28 cellular contexts compared by ENCODE assay signal in genomic region chr13:112342841-112343361, GRCh38. TPM values are rescaled to one million over a fixed set of nuclear protein-coding genes. Genes with fewer than 3 reads are reported as not detected.
A peak's percentile ranks its signal among the peaks of the same experiment; 100 is the strongest.
DNase-seq lines count a peak whose midpoint lies in the region; ATAC-seq, FAIRE-seq and TF ChIP-seq lines count a peak whose summit lies in the region.
"Had no signal": no experiment of that assay in that cellular context is flagged by ENCODE, and none has a peak within 500 bp of the region (broad histone marks: within the 10 kb centered on the region; RNA-seq: fewer than 3 reads in every experiment).

No MANE protein-coding gene starts in this region.

- no peak overlapping the region for H3K27ac ChIP-seq in SK-N-SH (ENCODE audit: low read depth in 2 of 2, low read length in 1 of 2)
- H3K27ac ChIP-seq in H1 (ENCODE audit: low read depth, low read length) = no peak overlapping the region
- H3K27ac ChIP-seq in CD8-positive, alpha-beta memory T cell (ENCODE audit: low read depth, low read length) = no peak overlapping the region
- H3K27ac ChIP-seq: 22Rv1, SJCRH30 had no signal

- no peaks in the 10 kb centered on the region for H3K79me1 ChIP-seq in H1 (ENCODE audit: low read depth, low read length)

- peaks cover 13% of the 10 kb centered on the region for H3K27me3 Mint-ChIP-seq in osteocyte (ENCODE audit: unreplicated experiment)
- peaks cover 15 to 35% of the 10 kb centered on the region in 2 donors for H3K27me3 Mint-ChIP-seq in CD8-positive, alpha-beta memory T cell
- peaks cover 19% of the 10 kb centered on the region for H3K27me3 Mint-ChIP-seq in activated CD4-positive, alpha-beta memory T cell treated with anti-CD3 and anti-CD28 coated beads for 36 hours

- no peaks in the 10 kb centered on the region for H3F3A ChIP-seq in SK-N-SH (replicated peaks; ENCODE audit: insufficient read depth)

- no peak overlapping the region for H3K56ac ChIP-seq in H1 (replicated peaks; ENCODE audit: insufficient read length, low read depth, low read length)

- H3K23me2 ChIP-seq in H1 (ENCODE audit: low read depth, low read length) = no peaks in the 10 kb centered on the region; the same call in 1 of the 2 replicates

- no peak for TF ChIP-seq EP300 in SK-N-SH (IDR thresholded peaks at IDR 0.05; ENCODE audit: borderline replicate concordance in 1 of 2, low read depth in 1 of 2, low read length in 1 of 2)
- TF ChIP-seq EP300 in H1 (IDR thresholded peaks at IDR 0.05; ENCODE audit: borderline replicate concordance in 1 of 2, low read depth in 2 of 2, low read length in 2 of 2) = no peak

- H4K20me1 ChIP-seq in SK-N-SH (ENCODE audit: insufficient read depth) (no peaks in the 10 kb centered on the region), H1 (replicated peaks in 1 of 2; ENCODE audit: control insufficient read depth in 1 of 2, insufficient read depth in 2 of 2, low read length in 2 of 2) (no peaks in the 10 kb centered on the region)

- H3K36me3 Mint-ChIP-seq in osteocyte (ENCODE audit: unreplicated experiment) = no peaks in the 10 kb centered on the region
- no peaks in the 10 kb centered on the region for H3K36me3 Mint-ChIP-seq in CD8-positive, alpha-beta memory T cell
- no peaks in the 10 kb centered on the region for H3K36me3 Mint-ChIP-seq in activated CD4-positive, alpha-beta memory T cell treated with anti-CD3 and anti-CD28 coated beads for 36 hours

- H2AK5ac ChIP-seq in H1 (ENCODE audit: low read depth, low read length) = no peak overlapping the region

- no peaks in the 10 kb centered on the region for H3K9me2 ChIP-seq in SK-N-SH

- FAIRE-seq in H1 (lab: Jason Lieb, UNC) = no peak
- FAIRE-seq: GM12892, HepG2 had no signal

- CTCF ChIA-PET in SK-N-SH (lab: Yijun Ruan, JAX) (no interaction called here), H1 (lab: Charles Lee; ENCODE audit: partially characterized antibody) (no interaction called here)
- CTCF ChIA-PET in CD8-positive, alpha-beta memory T cell (lab: Charles Lee) = no interaction called here
- CTCF ChIA-PET in activated CD4-positive, alpha-beta memory T cell treated with anti-CD3 and anti-CD28 coated beads for 36 hours (lab: Charles Lee) = no interaction called here

- WGBS in SK-N-SH (ENCODE audit: low lambda C conversion rate) = 76% methylated on average over 9 of the region's 50 CpGs
- WGBS in H1 (ENCODE audit: extremely low coverage in 1 of 2, insufficient coverage in 1 of 2, insufficient read length in 1 of 2, insufficient replicate concordance in 2 of 2, low coverage in 1 of 2, low lambda C conversion rate in 2 of 2, missing lambda C conversion rate in 1 of 2), 2 experiments = 90% methylated on average over 16 of the region's 50 CpGs; no CpG with 5 or more reads in 1 of the 2 experiments

- no peak overlapping the region for H2BK120ac ChIP-seq in H1 (replicated peaks; ENCODE audit: low read depth, low read length)

- H3K4me1 ChIP-seq in SK-N-SH (ENCODE audit: control insufficient read depth in 1 of 2, insufficient read depth in 2 of 2, low read depth in 1 of 2, low read length in 1 of 2) (no peaks in the 10 kb centered on the region; a peak in 1 of 4 replicates), H1 (replicated peaks in 1 of 4; ENCODE audit: control insufficient read depth in 3 of 4, insufficient read depth in 4 of 4, low read length in 3 of 4) (peaks cover 3 to 23% (median 14%) of the 10 kb centered on the region in 4 experiments)
- no peaks in the 10 kb centered on the region for H3K4me1 ChIP-seq in CD8-positive, alpha-beta memory T cell (ENCODE audit: insufficient read depth, low read length)
- H3K4me1 ChIP-seq: SJCRH30 had no signal

- H3K9me3 Mint-ChIP-seq in osteocyte (ENCODE audit: unreplicated experiment) = peaks cover 11% of the 10 kb centered on the region
- H3K9me3 Mint-ChIP-seq in CD8-positive, alpha-beta memory T cell = peaks cover 0 to 7% (median 4%) of the 10 kb centered on the region in 5 donors
- no peaks in the 10 kb centered on the region for H3K9me3 Mint-ChIP-seq in activated CD4-positive, alpha-beta memory T cell treated with anti-CD3 and anti-CD28 coated beads for 36 hours

- TF ChIP-seq CTCF in SK-N-SH (IDR thresholded peaks at IDR 0.05) = no peak
- TF ChIP-seq CTCF in H1 (IDR thresholded peaks at IDR 0.05; ENCODE audit: control extremely low read depth in 1 of 3, insufficient read depth in 1 of 3, low read depth in 1 of 3, low read length in 3 of 3) = no peak
- no peak for TF ChIP-seq CTCF in osteocyte (IDR thresholded peaks at IDR 0.05)

- no peak overlapping the region for H3K4me3 Mint-ChIP-seq in osteocyte (ENCODE audit: unreplicated experiment)
- H3K4me3 Mint-ChIP-seq in CD8-positive, alpha-beta memory T cell = no peak overlapping the region
- no peak overlapping the region for H3K4me3 Mint-ChIP-seq in activated CD4-positive, alpha-beta memory T cell treated with anti-CD3 and anti-CD28 coated beads for 36 hours

- no peak overlapping the region for H4K91ac ChIP-seq in H1 (replicated peaks; ENCODE audit: insufficient read length, low read length)

- H3K9ac ChIP-seq in SK-N-SH = no peak overlapping the region
- H3K9ac ChIP-seq in H1 (replicated peaks in 1 of 4; ENCODE audit: extremely low read depth in 1 of 4, low read depth in 3 of 4, low read length in 3 of 4) = no peak overlapping the region

- H3K4me3 ChIP-seq in SK-N-SH (ENCODE audit: low read depth in 2 of 2, low read length in 1 of 2) = no peak overlapping the region; a peak in 1 of 4 replicates
- no peak overlapping the region for H3K4me3 ChIP-seq in H1 (ENCODE audit: extremely low read depth in 1 of 4, insufficient read depth in 2 of 4, low read depth in 3 of 4, low read length in 4 of 4)
- no peak overlapping the region for H3K4me3 ChIP-seq in CD8-positive, alpha-beta memory T cell (ENCODE audit: low read length)
- H3K4me3 ChIP-seq: SJCRH30 had no signal

- intact Hi-C loops in activated CD4-positive, alpha-beta memory T cell treated with anti-CD3 and anti-CD28 coated beads for 36 hours (cut with micrococcal nuclease) = no loop called here

- DNase-seq in SK-N-SH (no peak), H1 (ENCODE audit: low read depth in 1 of 2, low spot score in 2 of 2) (no peak), osteocyte (ENCODE audit: extremely low spot score, unreplicated experiment) (peak; percentile 84), NK-92 (lab: John Stamatoyannopoulos, UW; ENCODE audit: unreplicated experiment) (no peak)
- no peak for DNase-seq in CD8-positive, alpha-beta memory T cell
- DNase-seq in activated CD4-positive, alpha-beta memory T cell treated with anti-CD3 and anti-CD28 coated beads for 36 hours = no peak
- DNase-seq: ACHN, DMS153, DND-41, Karpas-422, NCI-H1105 treated with DMSO at 0.1 percent for 48 hours, NCI-H146, NCI-H1930, NCI-H2107, NCI-H446 treated with DMSO at 0.1 percent for 48 hours, NCI-H526 treated with DMSO at 0.1 percent for 48 hours, SJCRH30 had no signal

- H2BK20ac ChIP-seq in H1 (ENCODE audit: low read length) = no peak overlapping the region

- no peak overlapping the region for H3K14ac ChIP-seq in H1 (ENCODE audit: insufficient read length)

- no peak overlapping the region for H2BK12ac ChIP-seq in H1 (ENCODE audit: low read depth, low read length)

- no peak for TF ChIP-seq POLR2A in H1 (IDR thresholded peaks at IDR 0.05; ENCODE audit: control extremely low read depth in 1 of 2, low read depth in 2 of 2, low read length in 2 of 2)

- H3K4me1 Mint-ChIP-seq in osteocyte (ENCODE audit: unreplicated experiment) = no peaks in the 10 kb centered on the region
- peaks cover 0 to 8% (median 0%) of the 10 kb centered on the region in 3 donors for H3K4me1 Mint-ChIP-seq in CD8-positive, alpha-beta memory T cell
- peaks cover 5% of the 10 kb centered on the region for H3K4me1 Mint-ChIP-seq in activated CD4-positive, alpha-beta memory T cell treated with anti-CD3 and anti-CD28 coated beads for 36 hours (ENCODE audit: low read depth)

- POLR2A ChIA-PET in SK-N-SH (lab: Yijun Ruan, JAX) = no interaction called here
- POLR2A ChIA-PET in H1 (lab: Charles Lee; ENCODE audit: partially characterized antibody) = no interaction called here
- POLR2A ChIA-PET in CD8-positive, alpha-beta memory T cell (lab: Charles Lee) = no interaction called here
- POLR2A ChIA-PET in activated CD4-positive, alpha-beta memory T cell treated with anti-CD3 and anti-CD28 coated beads for 36 hours (lab: Charles Lee) = no interaction called here

- no peaks in the 10 kb centered on the region for H3K9me3 ChIP-seq in SK-N-SH
- no peaks in the 10 kb centered on the region for H3K9me3 ChIP-seq in H1 (ENCODE audit: insufficient read depth in 2 of 2, low read depth in 1 of 2, low read length in 1 of 2)
- H3K9me3 ChIP-seq in CD8-positive, alpha-beta memory T cell (ENCODE audit: low read length) = no peaks in the 10 kb centered on the region
- H3K9me3 ChIP-seq: SJCRH30 had no signal

- H3K79me2 ChIP-seq in SK-N-SH (ENCODE audit: insufficient read depth) (no peaks in the 10 kb centered on the region), H1 (ENCODE audit: control insufficient read depth in 1 of 2, insufficient read depth in 2 of 2, low read length in 2 of 2) (no peaks in the 10 kb centered on the region)

- no peak overlapping the region for H3K18ac ChIP-seq in H1 (ENCODE audit: extremely low read depth, low read length)

- H3K4me2 ChIP-seq in SK-N-SH (peak overlapping the region; percentile 74), H1 (ENCODE audit: insufficient read depth in 1 of 2, low read depth in 2 of 2, low read length in 2 of 2) (no peak overlapping the region)

- ATAC-seq in SK-N-SH treated with all-trans-retinoic acid at 6 μM for 48 hours (no peak), HG03460 (IDR thresholded peaks at IDR 0.05; ENCODE audit: unreplicated experiment) (no peak)
- ATAC-seq: HepG2, Right ventricle myocardium inferior had no signal

- H3K4ac ChIP-seq in H1 (replicated peaks; ENCODE audit: insufficient read length, low read depth, low read length) = no peak overlapping the region

- H3K27me3 ChIP-seq in SK-N-SH (ENCODE audit: insufficient read depth) (peaks cover 61% of the 10 kb centered on the region), H1 (replicated peaks in 1 of 4; ENCODE audit: control insufficient read depth in 3 of 4, extremely low read depth in 1 of 4, insufficient read depth in 3 of 4, low read length in 3 of 4) (peaks cover 0 to 25% (median 10%) of the 10 kb centered on the region in 4 experiments; a peak in 4 of 7 replicates)
- no peaks in the 10 kb centered on the region for H3K27me3 ChIP-seq in CD8-positive, alpha-beta memory T cell (ENCODE audit: insufficient read depth, low read length, poor library complexity, severe bottlenecking)

- no peak overlapping the region for H3K27ac Mint-ChIP-seq in osteocyte (ENCODE audit: unreplicated experiment)
- H3K27ac Mint-ChIP-seq in CD8-positive, alpha-beta memory T cell = no peak overlapping the region
- no peak overlapping the region for H3K27ac Mint-ChIP-seq in activated CD4-positive, alpha-beta memory T cell treated with anti-CD3 and anti-CD28 coated beads for 36 hours

- H3K36me3 ChIP-seq in SK-N-SH (replicated peaks in 1 of 2; ENCODE audit: control insufficient read depth in 1 of 2, insufficient read depth in 2 of 2, low read length in 1 of 2) = no peaks in the 10 kb centered on the region
- H3K36me3 ChIP-seq in H1 (ENCODE audit: control insufficient read depth in 2 of 4, insufficient read depth in 4 of 4, low read length in 3 of 4) = no peaks in the 10 kb centered on the region
- H3K36me3 ChIP-seq in CD8-positive, alpha-beta memory T cell (ENCODE audit: insufficient read depth, low read length) = no peaks in the 10 kb centered on the region
- H3K36me3 ChIP-seq: SJCRH30 had no signal

- no peak overlapping the region for H2BK15ac ChIP-seq in H1 (ENCODE audit: low read length)

- H2BK5ac ChIP-seq in H1 (ENCODE audit: low read depth, low read length) = no peak overlapping the region

- no peak overlapping the region for H3K23ac ChIP-seq in H1 (ENCODE audit: insufficient read length)

- no peak for TF ChIP-seq RAD21 in SK-N-SH (IDR thresholded peaks at IDR 0.05; ENCODE audit: low read length)
- TF ChIP-seq RAD21 in H1 (IDR thresholded peaks at IDR 0.05 in 1 of 2, conservative IDR thresholded peaks at IDR 0.05 in 1 of 2; ENCODE audit: low read depth in 2 of 2, low read length in 2 of 2) = no peak

- no peak overlapping the region for H4K5ac ChIP-seq in H1 (ENCODE audit: insufficient read length, low read depth, low read length)

- H2AFZ ChIP-seq in SK-N-SH (ENCODE audit: low read depth) (no peak overlapping the region), H1 (ENCODE audit: low read length) (no peak overlapping the region)

- H4K8ac ChIP-seq in H1 (ENCODE audit: extremely low read depth, insufficient read depth, low read length) = peak overlapping the region; percentile 62; the same call in 1 of the 2 replicates

RNA-seq across cellular contexts. Expression of gene SPACA7, which starts 33.3 kb away (rescaled TPM):
- polyA plus RNA-seq in SK-N-SH (2012; rRNA removed) = not detected in 2 replicates
- polyA plus RNA-seq in SK-N-SH (2012; cell fraction: cytosol; rRNA removed) = not detected in 2 replicates
- not detected in 2 replicates for polyA plus RNA-seq in SK-N-SH (2012; cell fraction: nucleus; rRNA removed)
- total RNA-seq in H1 (2021; fragmentation: NEBNext Ultra II Directional; extraction: Animal tissue kit (Norgen Biotek cat#: 25700)) = not detected in 2 replicates
- polyA plus RNA-seq in H1 (2011; rRNA removed) = not detected in 2 replicates
- polyA plus RNA-seq in H1 (2011; cell fraction: cytosol; rRNA removed) = not detected
- polyA plus RNA-seq in H1 (2011; cell fraction: nucleus; rRNA removed) = not detected
- polyA plus RNA-seq in H1 (2012, experiment 1 of 2) = not detected in 4 replicates
- polyA plus RNA-seq in H1 (2012, experiment 2 of 2) = not detected
- not detected for polyA plus RNA-seq in H1 (2013, experiment 1 of 2)
- not detected for polyA plus RNA-seq in H1 (2013, experiment 2 of 2)
- not detected in 2 replicates for polyA minus RNA-seq in H1 (2011; rRNA and poly(A)+ RNA removed)
- not detected for polyA minus RNA-seq in H1 (2011; cell fraction: cytosol; rRNA and poly(A)+ RNA removed)
- not detected for polyA minus RNA-seq in H1 (2011; cell fraction: nucleus; rRNA and poly(A)+ RNA removed)
- total RNA-seq in osteocyte = not detected in 2 replicates
- total RNA-seq in CD8-positive, alpha-beta memory T cell = not detected
- polyA plus RNA-seq in CD8-positive, alpha-beta memory T cell = not detected
- not detected for total RNA-seq in activated CD4-positive, alpha-beta memory T cell treated with anti-CD3 and anti-CD28 coated beads for 36 hours
- total RNA-seq: H4, HepG2, HT1080, M059J, Right ventricle myocardium inferior, RPMI7951, SJCRH30 had no signal
- polyA plus RNA-seq: BJ, HepG2 had no signal
